ENCODE assay signal across 9 cellular contexts in genomic region chr5:55220433-55221185, GRCh38. TPM values are rescaled to one million over a fixed set of nuclear protein-coding genes. Genes with fewer than 3 reads are reported as not detected.
A peak's percentile ranks its signal among the peaks of the same experiment; 100 is the strongest.
DNase-seq lines count a peak whose midpoint lies in the region; ATAC-seq and TF ChIP-seq lines count a peak whose summit lies in the region.
"Had no signal": no experiment of that assay in that cellular context is flagged by ENCODE, and none has a peak within 500 bp of the region (broad histone marks: within the 10 kb centered on the region; RNA-seq: fewer than 3 reads in every experiment).

No MANE protein-coding gene starts in this region.

- H3K4me3 ChIP-seq in CD8-positive, alpha-beta T cell (ENCODE audit: low read depth, low read length), result peak overlapping the region; percentile 43
- H3K4me3 ChIP-seq in Peyer's patch (peak overlapping the region in 3 of 4 donors; percentile 24 to 48 (median 41)), esophagus (ENCODE audit: low read depth in 1 of 2, low read length in 2 of 2) (peak overlapping the region; percentile 15 to 19), neural progenitor cell (peak overlapping the region; percentile 56)

- H3K9ac ChIP-seq in neural progenitor cell, result no peak overlapping the region

- POLR2A ChIA-PET in CD8-positive, alpha-beta T cell (lab: Charles Lee), result interaction anchor here (1.0 to 1.6 kb wide), 3 partner anchors 11 to 44 kb away, joined by 3 to 4 read pairs (median 4); partner anchors contain the start of gene CCNO

- no peaks in the 10 kb centered on the region for H3K79me2 ChIP-seq in neural progenitor cell (ENCODE audit: low read depth)

- H3K27me3 ChIP-seq in CD8-positive, alpha-beta T cell (ENCODE audit: insufficient read depth, low read length), result peaks cover 55% of the 10 kb centered on the region
- H3K27me3 ChIP-seq in Peyer's patch (peaks cover 0 to 42% of the 10 kb centered on the region in 2 donors), esophagus (ENCODE audit: control insufficient read depth in 1 of 2, insufficient read depth in 2 of 2, low read length in 2 of 2) (peaks cover 0 to 6% of the 10 kb centered on the region in 2 donors), neural progenitor cell (peaks cover 90% of the 10 kb centered on the region)

- H3K27me3 Mint-ChIP-seq in CD8-positive, alpha-beta T cell (ENCODE audit: low read depth), result peaks cover 68% of the 10 kb centered on the region
- H3K27me3 Mint-ChIP-seq in neural progenitor cell (ENCODE audit: insufficient read depth, low read depth), result peaks cover 71% of the 10 kb centered on the region

- no peaks in the 10 kb centered on the region for H3K9me3 Mint-ChIP-seq in CD8-positive, alpha-beta T cell
- peaks cover 8% of the 10 kb centered on the region for H3K9me3 Mint-ChIP-seq in neural progenitor cell

- H3K4me1 Mint-ChIP-seq in CD8-positive, alpha-beta T cell (ENCODE audit: low read depth), result peaks cover 28% of the 10 kb centered on the region
- H3K4me1 Mint-ChIP-seq in neural progenitor cell, result peaks cover 15% of the 10 kb centered on the region

- H2AFZ ChIP-seq in neural progenitor cell (replicated peaks), result peak overlapping the region; percentile 80

- H3K27ac Mint-ChIP-seq in CD8-positive, alpha-beta T cell, result no peak overlapping the region
- no peak overlapping the region for H3K27ac Mint-ChIP-seq in neural progenitor cell

- WGBS in esophagus, 2 donors, result 12 to 13% methylated on average over 61 to 62 of the region's 62 CpGs

- no peak for TF ChIP-seq POLR2A in Peyer's patch (IDR thresholded peaks at IDR 0.05)

- no peaks in the 10 kb centered on the region for H3K9me3 ChIP-seq in CD8-positive, alpha-beta T cell (ENCODE audit: low read length)
- H3K9me3 ChIP-seq in Peyer's patch (no peaks in the 10 kb centered on the region), esophagus (ENCODE audit: control insufficient read depth in 2 of 2, insufficient read depth in 1 of 2, low read depth in 1 of 2, low read length in 1 of 2) (no peaks in the 10 kb centered on the region), neural progenitor cell (ENCODE audit: low read depth) (no peaks in the 10 kb centered on the region)

- peaks cover 7% of the 10 kb centered on the region for H3F3A ChIP-seq in neural progenitor cell (ENCODE audit: low read depth)

- CTCF ChIA-PET in CD8-positive, alpha-beta T cell (lab: Charles Lee), result no interaction called here

- peaks cover 27% of the 10 kb centered on the region for H3K4me1 ChIP-seq in CD8-positive, alpha-beta T cell (ENCODE audit: insufficient read depth, low read length)
- H3K4me1 ChIP-seq in Peyer's patch (peaks cover 0 to 24% (median 7%) of the 10 kb centered on the region in 4 donors), esophagus (ENCODE audit: control insufficient read depth in 2 of 2, insufficient read depth in 2 of 2, low read length in 1 of 2) (peaks cover 0 to 9% of the 10 kb centered on the region in 2 donors), neural progenitor cell (no peaks in the 10 kb centered on the region)

- H4K20me1 ChIP-seq in neural progenitor cell (ENCODE audit: low read depth), result peaks cover 44% of the 10 kb centered on the region

- intact Hi-C loops in CD8-positive, alpha-beta T cell (cut with DNase I, micrococcal nuclease), result no loop called here

- H3K36me3 ChIP-seq in CD8-positive, alpha-beta T cell (ENCODE audit: insufficient read depth, low read length), result no peaks in the 10 kb centered on the region
- H3K36me3 ChIP-seq in Peyer's patch (no peaks in the 10 kb centered on the region), esophagus (ENCODE audit: control insufficient read depth in 2 of 2, insufficient read depth in 2 of 2, low read length in 1 of 2) (no peaks in the 10 kb centered on the region), neural progenitor cell (no peaks in the 10 kb centered on the region)

- H3K4me3 Mint-ChIP-seq in CD8-positive, alpha-beta T cell, result peak overlapping the region; percentile 60
- H3K4me3 Mint-ChIP-seq in neural progenitor cell, result peak overlapping the region; percentile 87

- no peak for TF ChIP-seq CTCF in CD8-positive, alpha-beta T cell (IDR thresholded peaks at IDR 0.05)
- TF ChIP-seq CTCF in Peyer's patch (IDR thresholded peaks at IDR 0.05) (no peak), neural progenitor cell (IDR thresholded peaks at IDR 0.05) (peak; percentile 46)

- peak overlapping the region; percentile 79 for H3K4me2 ChIP-seq in neural progenitor cell

- peak; percentile 35 for ATAC-seq in CD8-positive, alpha-beta T cell
- ATAC-seq in GM18867 (IDR thresholded peaks at IDR 0.05; ENCODE audit: unreplicated experiment), result no peak

- H3K36me3 Mint-ChIP-seq in CD8-positive, alpha-beta T cell, result no peaks in the 10 kb centered on the region
- no peaks in the 10 kb centered on the region for H3K36me3 Mint-ChIP-seq in neural progenitor cell

- DNase-seq in CD8-positive, alpha-beta T cell, result no peak
- DNase-seq in Peyer's patch (peak in 2 of 3 donors; percentile 52 to 60), neural progenitor cell (ENCODE audit: low spot score) (peak; percentile 67), H4 (ENCODE audit: low spot score) (no peak), NCI-H69 (lab: John Stamatoyannopoulos, UW) (no peak), HUDEP-2 (lab: John Stamatoyannopoulos, UW; ENCODE audit: unreplicated experiment in 76 of 76) (no peak)
- DNase-seq: NCI-H1105 had no signal

- H3K27ac ChIP-seq in CD8-positive, alpha-beta T cell (ENCODE audit: low read depth, low read length), result no peak overlapping the region
- H3K27ac ChIP-seq in Peyer's patch (no peak overlapping the region), esophagus (ENCODE audit: low read depth in 2 of 2, low read length in 1 of 2) (no peak overlapping the region), neural progenitor cell (no peak overlapping the region)

RNA-seq across cellular contexts. Expression of gene MCIDAS, which starts 6.5 kb away (rescaled TPM):
- not detected for total RNA-seq in CD8-positive, alpha-beta T cell
- total RNA-seq in Peyer's patch (not detected), neural progenitor cell (ENCODE audit: low replicate concordance) (not detected in 2 replicates)
- under 1 TPM; 0.04 to 0.06 TPM for polyA plus RNA-seq in esophagus
- 0.21 and 0.48 TPM in 2 replicates for total RNA-seq in H4 (2014; rRNA removed; shearing (Covaris generic))

RNA-seq across cellular contexts. Expression of gene CCNO, which starts 12.8 kb away (rescaled TPM):
- not detected for total RNA-seq in CD8-positive, alpha-beta T cell
- total RNA-seq in Peyer's patch (1 to 10 TPM in 2 of 4 donors, under 1 TPM in 1, not detected in 1; 0.95 to 3.1 (median 2.5) TPM), neural progenitor cell (ENCODE audit: low replicate concordance) (0.93 TPM in 1 of 2 replicates, not detected in the other)
- polyA plus RNA-seq in esophagus, result 1 to 10 TPM; 1.2 to 2.0 TPM
- 1.4 and 2.4 TPM in 2 replicates for total RNA-seq in H4 (2014; rRNA removed; shearing (Covaris generic))

RNA-seq across cellular contexts. Expression of gene CDC20B, which starts 47.6 kb away (rescaled TPM):
- total RNA-seq in CD8-positive, alpha-beta T cell, result not detected
- total RNA-seq in Peyer's patch (not detected), neural progenitor cell (ENCODE audit: low replicate concordance) (not detected in 2 replicates)
- not detected for polyA plus RNA-seq in esophagus
- not detected in 2 replicates for total RNA-seq in H4 (2014; rRNA removed; shearing (Covaris generic))

Comparison
In these comparisons a context has a peak if more than half of its experiments do, and no peak if none do; other contexts are left out.
1. DNase-seq: peak in Peyer's patch (2 of 3) and neural progenitor cell (single experiment); none in CD8-positive, alpha-beta T cell (0 of 7), H4 (single experiment), NCI-H69 (single experiment) and HUDEP-2 (0 of 76).
2. Peak in every context shown above with its lines, with median percentiles within 50 percentile points of each other: H3K4me3 ChIP-seq.